Comparison of ENCODE assay signal across 8 cellular contexts in the genomic region with DNA sequence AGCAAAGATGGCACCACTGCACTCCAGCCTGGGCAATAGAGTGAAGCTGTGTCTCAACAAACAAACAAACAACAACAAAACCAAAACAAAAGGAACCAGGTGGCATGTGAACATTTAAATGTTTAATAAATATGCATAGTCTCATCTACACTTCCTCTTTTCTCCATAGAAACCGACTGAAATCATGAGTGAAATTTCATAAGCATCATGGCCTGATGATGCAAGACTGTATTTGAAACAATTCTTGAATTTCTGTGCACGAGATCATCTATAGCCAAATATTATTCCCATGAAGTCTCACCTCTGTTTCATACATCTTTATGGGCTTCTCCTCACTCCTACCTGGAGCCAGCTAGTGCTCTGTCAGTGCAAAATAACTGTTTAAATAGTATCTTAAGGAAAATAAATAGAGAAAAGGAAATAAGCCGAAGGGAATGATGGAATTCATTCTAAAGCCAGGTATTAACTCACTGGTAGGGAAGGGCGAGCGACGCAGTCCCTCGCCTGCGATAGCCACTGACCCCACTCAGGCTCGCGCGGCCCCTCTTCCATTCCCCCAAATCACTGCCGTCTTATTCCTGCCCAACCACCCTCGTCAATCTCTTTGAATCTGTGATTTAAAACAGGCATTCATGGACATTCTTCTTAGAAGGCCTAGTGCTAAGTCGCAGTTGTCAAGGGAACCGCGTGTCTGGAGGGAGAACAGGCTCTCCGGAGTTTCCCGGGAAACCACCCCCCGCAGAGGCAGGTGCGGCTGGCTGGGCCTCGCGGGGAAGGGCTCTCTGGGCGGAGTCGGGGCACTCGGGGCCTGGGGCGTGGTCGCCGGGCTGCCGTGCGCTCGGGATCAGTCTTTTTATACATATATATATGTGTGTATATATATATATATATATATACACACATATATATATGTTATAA. TPM values are rescaled to one million over a fixed set of nuclear protein-coding genes. Genes with fewer than 3 reads are reported as not detected.
A peak's percentile ranks its signal among the peaks of the same experiment; 100 is the strongest.
DNase-seq lines count a peak whose midpoint lies in the region; ATAC-seq, FAIRE-seq and TF ChIP-seq lines count a peak whose summit lies in the region.

No MANE protein-coding gene starts in this region.

- TF ChIP-seq CTCF in GM12878 (IDR thresholded peaks at IDR 0.05 in 2 of 3, conservative IDR thresholded peaks at IDR 0.05 in 1 of 3; ENCODE audit: control insufficient read depth in 2 of 3, extremely low read depth in 1 of 3, insufficient read depth in 1 of 3, low read depth in 3 of 3, low read length in 3 of 3): no peak
- no peak for TF ChIP-seq CTCF in keratinocyte (optimal IDR thresholded peaks at IDR 0.05 in 1 of 3, IDR thresholded peaks at IDR 0.05 in 1 of 3, conservative IDR thresholded peaks at IDR 0.05 in 1 of 3; ENCODE audit: extremely low read depth in 1 of 3, insufficient read depth in 2 of 3, low read length in 3 of 3)

- TF ChIP-seq EP300 in GM12878 (IDR thresholded peaks at IDR 0.05; ENCODE audit: borderline replicate concordance in 1 of 2, control insufficient read depth in 1 of 2, low read depth in 2 of 2, low read length in 2 of 2): no peak

- no peak for TF ChIP-seq RAD21 in GM12878 (IDR thresholded peaks at IDR 0.05; ENCODE audit: insufficient read depth, low read depth, low read length)

- intact Hi-C loops in GM12878 (cut with micrococcal nuclease; ENCODE audit: unreplicated experiment): loop anchor here (5.0 kb wide), 1 partner anchor 601 kb away; no protein-coding TSS in a partner anchor

- H3K9me3 ChIP-seq in GM12878 (replicated peaks; ENCODE audit: control insufficient read depth, insufficient read depth, low read length) (no peaks in the 10 kb centered on the region), keratinocyte (ENCODE audit: control insufficient read depth, low read depth, low read length) (no peaks in the 10 kb centered on the region)

- no peaks in the 10 kb centered on the region for H3K36me3 ChIP-seq in GM12878 (ENCODE audit: control insufficient read depth in 2 of 2, insufficient read depth in 2 of 2, low read length in 1 of 2)
- H3K36me3 ChIP-seq in keratinocyte (ENCODE audit: control insufficient read depth in 2 of 2, extremely low read depth in 1 of 2, insufficient read depth in 2 of 2, low read length in 2 of 2): no peaks in the 10 kb centered on the region

- H3K27me3 ChIP-seq in GM12878 (replicated peaks in 1 of 2; ENCODE audit: control insufficient read depth in 2 of 2, insufficient read depth in 2 of 2, low read length in 1 of 2) (peaks cover 0 to 5% of the 10 kb centered on the region in 2 experiments; a peak in 3 of 4 replicates), keratinocyte (ENCODE audit: control insufficient read depth, extremely low read depth, insufficient read depth, low read length) (peaks cover 19% of the 10 kb centered on the region)

- SMC1A ChIA-PET in GM12878 (lab: Charles Lee; ENCODE audit: uncharacterized antibody, unreplicated experiment): interaction anchor here (0.8 kb wide), 2 partner anchors 24 to 33 kb away, joined by 3 read pairs; no protein-coding TSS in a partner anchor

- in situ Hi-C loops in GM12878 (cut with MboI): no loop called here

- H4K20me1 ChIP-seq in GM12878 (ENCODE audit: control insufficient read depth, insufficient read depth): no peaks in the 10 kb centered on the region
- no peaks in the 10 kb centered on the region for H4K20me1 ChIP-seq in keratinocyte (ENCODE audit: control insufficient read depth, extremely low read depth, insufficient read depth, low read length)

- 28% methylated on average over 31 of the region's 31 CpGs for WGBS in GM12878 (ENCODE audit: insufficient coverage, insufficient replicate concordance, low lambda C conversion rate, missing lambda C conversion rate)

- POLR2A ChIA-PET in GM12878 (lab: Charles Lee): interaction anchor here (0.6 kb wide), 1 partner anchor 11 kb away, joined by 3 read pairs; no protein-coding TSS in a partner anchor

- TF ChIP-seq POLR2A in GM12878 (IDR thresholded peaks at IDR 0.05; ENCODE audit: low read depth, low read length) (no peak), GM18505 (IDR thresholded peaks at IDR 0.05; ENCODE audit: borderline replicate concordance, extremely low read depth, insufficient read depth, insufficient read length) (no peak)

- dilution Hi-C loops in keratinocyte (cut with MboI; ENCODE audit: extremely low pct_ligation_motif_present, low sequenced_read_pairs): no loop called here

- BruUV-seq in GM12878 (replicated peaks; lab: Mats Ljungman, UMichigan): no TSS peak

- H3K4me3 ChIP-seq in GM12878 (no peak overlapping the region), keratinocyte (ENCODE audit: control insufficient read depth in 2 of 3, extremely low read depth in 1 of 3, insufficient read depth in 2 of 3, low read depth in 1 of 3, low read length in 3 of 3) (no peak overlapping the region)

- H3K27ac ChIP-seq in GM12878 (ENCODE audit: control insufficient read depth, insufficient read depth): no peak overlapping the region
- H3K27ac ChIP-seq in keratinocyte (ENCODE audit: control insufficient read depth, insufficient read depth, low read length): no peak overlapping the region

- no peak for FAIRE-seq in GM12878 (lab: Jason Lieb, UNC)
- no peak for FAIRE-seq in keratinocyte (lab: Jason Lieb, UNC)

- no peak overlapping the region for H3K9ac ChIP-seq in GM12878 (ENCODE audit: control insufficient read depth, insufficient read depth, low read length)
- no peak overlapping the region for H3K9ac ChIP-seq in keratinocyte (ENCODE audit: control insufficient read depth, extremely low read depth, insufficient read depth, low read length)

- ATAC-seq in HG03159 (IDR thresholded peaks at IDR 0.05; ENCODE audit: unreplicated experiment) (peak; percentile 44), GM12878 (peak; percentile 51), GM18505 (IDR thresholded peaks at IDR 0.05; ENCODE audit: unreplicated experiment) (no peak)

- H3K9me1 ChIP-seq in keratinocyte (ENCODE audit: control insufficient read depth, extremely low read depth, insufficient read depth, low read length): no peaks in the 10 kb centered on the region

- H2AFZ ChIP-seq in GM12878 (ENCODE audit: control insufficient read depth, low read depth, low read length) (no peak overlapping the region), keratinocyte (ENCODE audit: control insufficient read depth, low read length) (no peak overlapping the region)

- peak overlapping the region; percentile 53; the same call in 1 of the 2 replicates for H3K4me2 ChIP-seq in GM12878 (ENCODE audit: control insufficient read depth, insufficient read depth)
- peak overlapping the region; percentile 98 for H3K4me2 ChIP-seq in keratinocyte (ENCODE audit: control insufficient read depth, extremely low read depth, insufficient read depth, low read depth, low read length)

- H3K79me2 ChIP-seq in GM12878 (ENCODE audit: control insufficient read depth, insufficient read depth, low read length) (no peaks in the 10 kb centered on the region), keratinocyte (ENCODE audit: control insufficient read depth, insufficient read depth, low read length) (no peaks in the 10 kb centered on the region)

- CTCF ChIA-PET in GM12878 (lab: Yijun Ruan, JAX): interaction anchor here (1.0 to 1.4 kb wide), 3 partner anchors 9 to 599 kb away, joined by 4 read pairs; no protein-coding TSS in a partner anchor

- peaks cover 28% of the 10 kb centered on the region for H3K4me1 ChIP-seq in GM12878 (ENCODE audit: control insufficient read depth, insufficient read depth, low read length)
- peaks cover 21% of the 10 kb centered on the region for H3K4me1 ChIP-seq in keratinocyte (ENCODE audit: control insufficient read depth, extremely low read depth, insufficient read depth, low read length)

- peak; percentile 86 for DNase-seq in DMS53 (lab: John Stamatoyannopoulos, UW)
- DNase-seq in NCI-H748 (lab: John Stamatoyannopoulos, UW; ENCODE audit: unreplicated experiment): peak; percentile 93
- no peak for DNase-seq in GM12878 (ENCODE audit: low read depth, low spot score)
- DNase-seq in keratinocyte (ENCODE audit: low read depth, low spot score): no peak
- DNase-seq in stimulated activated CD4-positive, alpha-beta T cell treated with anti-CD3 and anti-CD28 coated beads, Interleukin-1b, Interleukin-23, amount 100 ng/mL, for 48 hours: peak; percentile 34
- no peak for DNase-seq in epidermal melanocyte (ENCODE audit: insufficient read length, low spot score)

- RAD21 ChIA-PET in GM12878 (lab: Charles Lee; ENCODE audit: unreplicated experiment): no interaction called here

TF ChIP-seq in GM12878, 131 proteins besides CTCF, POLR2A, EP300 and RAD21 (continues in another document):
- TF ChIP-seq YBX1 (IDR thresholded peaks at IDR 0.05): no peak
- peak; percentile 86 for TF ChIP-seq SPI1 (IDR thresholded peaks at IDR 0.05; ENCODE audit: borderline replicate concordance, insufficient read depth, low read depth, low read length)
- peak; percentile 36; the same call in 1 of the 2 replicates for TF ChIP-seq BMI1 (IDR thresholded peaks at IDR 0.05; ENCODE audit: borderline replicate concordance)

RNA-seq across cellular contexts. Expression of gene TRIM2, which starts 52.4 kb away (rescaled TPM):
- 0.29 and 1.3 TPM in 2 replicates for total RNA-seq in GM12878 (2013; cell fraction: nucleolus; rRNA removed)
- total RNA-seq in GM12878 (2014; rRNA removed) (0.06 and 0.11 TPM in 2 replicates), GM12878 (2014; rRNA removed; fragmentation: Illumina TruSeq; extraction: Trizol) (0.13 TPM in 1 of 2 replicates, not detected in the other), GM12878 (2021) (0.15 and 0.16 TPM in 2 replicates)
- polyA plus RNA-seq in GM12878 (2011; ENCODE audit: low read depth): 0.24 TPM
- polyA plus RNA-seq in GM12878 (2011; rRNA removed) (0.16 and 0.18 TPM in 2 replicates), GM12878 (2014; fragmentation: Illumina TruSeq; extraction: Trizol) (0.07 TPM in 1 of 2 replicates, not detected in the other), GM12878 (2014; fragmentation: Nextera tagmentation; extraction: Ambion mirVana) (under 1 TPM in 1 of 2 experiments, not detected in 1; 0.18 TPM), GM12878 (2014; rRNA removed) (not detected in 2 replicates), GM12878 (2016; fragmentation: Nextera tagmentation; extraction: Ambion mirVana) (under 1 TPM in 1 of 2 experiments, not detected in 1; 0.19 TPM), keratinocyte (9.0 to 12.2 TPM (median 10.6 TPM) in 3 replicates)
- polyA plus RNA-seq in GM12878 (2011; cell fraction: cytosol; rRNA removed): 0.08 and 0.15 TPM in 2 replicates
- polyA plus RNA-seq in GM12878 (2011; cell fraction: nucleus; rRNA removed): 0.06 and 0.58 TPM in 2 replicates
- polyA plus RNA-seq in GM12878 (2012): 0.48 and 0.51 TPM in 2 replicates
- polyA minus RNA-seq in GM12878 (2011; rRNA and poly(A)+ RNA removed): 0.36 TPM in 1 of 2 replicates, not detected in the other
- not detected in 2 replicates for polyA minus RNA-seq in GM12878 (2011; cell fraction: cytosol; rRNA and poly(A)+ RNA removed)
- 0.19 and 0.24 TPM in 2 replicates for polyA minus RNA-seq in GM12878 (2011; cell fraction: nucleus; rRNA and poly(A)+ RNA removed)
- polyA plus RNA-seq in keratinocyte (2011; ENCODE audit: low read depth): 1.9 TPM
- polyA plus RNA-seq in keratinocyte (2011; cell fraction: cytosol; rRNA removed): 7.8 and 11.6 TPM in 2 replicates
- 11.4 and 12.4 TPM in 2 replicates for polyA plus RNA-seq in keratinocyte (2011; cell fraction: nucleus; rRNA removed)
- 5.1 and 7.5 TPM in 2 replicates for polyA plus RNA-seq in keratinocyte (2012; ENCODE audit: low replicate concordance)
- polyA minus RNA-seq in keratinocyte: 29.5 to 42.4 TPM (median 38.2 TPM) in 3 replicates
- polyA minus RNA-seq in keratinocyte (2011; cell fraction: cytosol; rRNA and poly(A)+ RNA removed): 28.0 TPM
- 26.3 and 37.5 TPM in 2 replicates for polyA minus RNA-seq in keratinocyte (2011; cell fraction: nucleus; rRNA and poly(A)+ RNA removed)

Comparison
In these comparisons a context has a peak if more than half of its experiments do, and no peak if none do; other contexts are left out.
1. DNase-seq: peak in DMS53 (single experiment), NCI-H748 (single experiment) and stimulated activated CD4-positive, alpha-beta T cell treated with anti-CD3 and anti-CD28 coated beads, Interleukin-1b, Interleukin-23, amount 100 ng/mL, for 48 hours (single experiment); none in GM12878 (single experiment), keratinocyte (single experiment) and epidermal melanocyte (single experiment).